Comparison of ENCODE assay signal across 25 cellular contexts in the genomic region with DNA sequence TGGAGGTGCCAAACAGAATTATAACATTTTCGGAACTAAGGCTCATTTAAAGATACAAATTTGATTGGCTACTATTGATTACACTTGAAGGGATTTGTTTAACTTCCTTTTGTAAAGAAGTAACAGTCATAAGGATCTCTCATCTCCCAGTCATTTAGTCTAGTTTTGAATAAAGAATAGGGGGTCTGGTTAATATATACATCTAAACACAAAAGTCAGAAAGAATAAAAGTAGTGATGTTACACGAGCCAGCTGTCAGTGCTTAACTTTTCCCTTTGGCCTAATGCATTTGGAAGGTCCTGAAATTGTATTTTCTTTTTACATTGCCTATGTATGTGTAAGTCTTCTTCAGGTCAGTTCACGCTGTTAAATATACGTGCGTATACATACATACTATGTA. TPM values are rescaled to one million over a fixed set of nuclear protein-coding genes. Genes with fewer than 3 reads are reported as not detected.
A peak's percentile ranks its signal among the peaks of the same experiment; 100 is the strongest.
DNase-seq lines count a peak whose midpoint lies in the region; ATAC-seq and TF ChIP-seq lines count a peak whose summit lies in the region.
"Had no signal": no experiment of that assay in that cellular context is flagged by ENCODE, and none has a peak within 500 bp of the region (broad histone marks: within the 10 kb centered on the region; RNA-seq: fewer than 3 reads in every experiment).

No MANE protein-coding gene starts in this region.

- peaks cover 43% of the 10 kb centered on the region for H3K4me1 Mint-ChIP-seq in type B pancreatic cell (ENCODE audit: unreplicated experiment)
- peaks cover 43% of the 10 kb centered on the region for H3K4me1 Mint-ChIP-seq in activated CD4-positive, alpha-beta T cell treated with anti-CD3 and anti-CD28 coated beads, Interleukin-2, amount 10 ng/mL, durations not matched to agents 7 days and 5 days

- H3K36me3 ChIP-seq in mammary epithelial cell (ENCODE audit: insufficient read depth, low read length), result peaks cover 5% of the 10 kb centered on the region
- H3K36me3 ChIP-seq in breast epithelium, result no peaks in the 10 kb centered on the region
- peaks cover 33% of the 10 kb centered on the region for H3K36me3 ChIP-seq in OCI-LY3 (replicated peaks; ENCODE audit: low read depth, low read length)
- peaks cover 16 to 36% of the 10 kb centered on the region in 2 experiments for H3K36me3 ChIP-seq in mesenchymal stem cell (ENCODE audit: control insufficient read depth in 1 of 2, insufficient read depth in 2 of 2, low read depth in 1 of 2, low read length in 2 of 2)
- peaks cover 44% of the 10 kb centered on the region for H3K36me3 ChIP-seq in lower lobe of right lung

- no peak overlapping the region for H2BK15ac ChIP-seq in mesenchymal stem cell (ENCODE audit: low read depth, poor library complexity, severe bottlenecking)

- no peak for TF ChIP-seq POLR2A in breast epithelium (IDR thresholded peaks at IDR 0.05)

- no peaks in the 10 kb centered on the region for H3K9me3 ChIP-seq in mammary epithelial cell (replicated peaks; ENCODE audit: insufficient read depth, low read length)
- no peaks in the 10 kb centered on the region for H3K9me3 ChIP-seq in breast epithelium
- H3K9me3 ChIP-seq in OCI-LY3 (ENCODE audit: insufficient read depth, low read length), result no peaks in the 10 kb centered on the region
- H3K9me3 ChIP-seq in mesenchymal stem cell (ENCODE audit: control insufficient read depth, low read length), result no peaks in the 10 kb centered on the region
- no peaks in the 10 kb centered on the region for H3K9me3 ChIP-seq in lower lobe of right lung
- H3K9me3 ChIP-seq: BE2C, upper lobe of left lung had no signal

- no peak overlapping the region for H3K27ac ChIP-seq in mammary epithelial cell (ENCODE audit: insufficient read depth, low read depth, low read length)
- no peak overlapping the region for H3K27ac ChIP-seq in breast epithelium
- H3K27ac ChIP-seq in OCI-LY3 (ENCODE audit: low read length), result peak overlapping the region; percentile 30; the same call in 1 of the 2 replicates
- H3K27ac ChIP-seq in mesenchymal stem cell (ENCODE audit: low read length, poor library complexity, severe bottlenecking), result no peak overlapping the region
- H3K27ac ChIP-seq in lower lobe of right lung, result no peak overlapping the region
- H3K27ac ChIP-seq: coronary artery, SK-N-MC, VCaP had no signal

- H3K79me1 ChIP-seq in mesenchymal stem cell (replicated peaks; ENCODE audit: low read length, poor library complexity, severe bottlenecking), result peaks cover 1% of the 10 kb centered on the region

- BruUV-seq in mammary epithelial cell (replicated peaks; lab: Mats Ljungman, UMichigan), result no TSS peak

- H2BK120ac ChIP-seq in mesenchymal stem cell (ENCODE audit: low read depth, low read length), result no peak overlapping the region

- H4K8ac ChIP-seq in mesenchymal stem cell (ENCODE audit: low read length), result no peak overlapping the region

- no peaks in the 10 kb centered on the region for H3K27me3 ChIP-seq in mammary epithelial cell (ENCODE audit: insufficient read depth, low read length)
- H3K27me3 ChIP-seq in breast epithelium, result no peaks in the 10 kb centered on the region
- H3K27me3 ChIP-seq in OCI-LY3 (ENCODE audit: low read depth, low read length), result no peaks in the 10 kb centered on the region
- H3K27me3 ChIP-seq in mesenchymal stem cell (ENCODE audit: control insufficient read depth in 1 of 2, insufficient read depth in 1 of 2, low read length in 2 of 2), result no peaks in the 10 kb centered on the region
- no peaks in the 10 kb centered on the region for H3K27me3 ChIP-seq in lower lobe of right lung (ENCODE audit: low read depth)
- H3K27me3 ChIP-seq: BE2C, upper lobe of left lung had no signal

- dilution Hi-C loops in mammary epithelial cell (cut with HindIII; ENCODE audit: low sequenced_read_pairs), result loop anchor here (5.0 kb wide), 1 partner anchor 64 kb away; no protein-coding TSS in a partner anchor

- H4K91ac ChIP-seq in mesenchymal stem cell (ENCODE audit: low read length), result no peak overlapping the region

- H3K18ac ChIP-seq in mesenchymal stem cell (ENCODE audit: low read depth in 1 of 2, low read length in 2 of 2), result no peak overlapping the region

- intact Hi-C loops in mammary epithelial cell (cut with micrococcal nuclease) (no loop called here), breast epithelium (cut with DNase I; ENCODE audit: low total_unique reads) (no loop called here), head of caudate nucleus (cut with DNase I) (no loop called here), lower lobe of right lung (cut with DNase I) (no loop called here)

- no peak for ATAC-seq in lower lobe of right lung
- ATAC-seq: left ventricle myocardium superior had no signal

- no peak overlapping the region for H3K4me3 ChIP-seq in mammary epithelial cell (replicated peaks in 1 of 3; ENCODE audit: insufficient read depth in 1 of 3, low read depth in 2 of 3, low read length in 3 of 3)
- H3K4me3 ChIP-seq in breast epithelium, result no peak overlapping the region
- no peak overlapping the region for H3K4me3 ChIP-seq in OCI-LY3 (ENCODE audit: low read length)
- H3K4me3 ChIP-seq in mesenchymal stem cell (ENCODE audit: insufficient read depth in 1 of 2, low read depth in 1 of 2, low read length in 2 of 2), result no peak overlapping the region
- H3K4me3 ChIP-seq in lower lobe of right lung, result no peak overlapping the region
- H3K4me3 ChIP-seq: SK-N-MC, skin epidermis, upper lobe of left lung had no signal

- in situ Hi-C loops in mammary epithelial cell (cut with MboI; ENCODE audit: low sequenced_read_pairs in 2 of 2), result no loop called here

- CTCF ChIA-PET in mammary epithelial cell (lab: Charles Lee; ENCODE audit: low non-redundant PET), result no interaction called here
- CTCF ChIA-PET in activated CD4-positive, alpha-beta T cell treated with anti-CD3 and anti-CD28 coated beads, Interleukin-2, amount 10 ng/mL, durations not matched to agents 7 days and 5 days (lab: Charles Lee), result no interaction called here

- no peak overlapping the region for H3K14ac ChIP-seq in mesenchymal stem cell (ENCODE audit: low read length in 2 of 2)

- peak overlapping the region; percentile 11 for H3K4me3 Mint-ChIP-seq in type B pancreatic cell
- H3K4me3 Mint-ChIP-seq in activated CD4-positive, alpha-beta T cell treated with anti-CD3 and anti-CD28 coated beads, Interleukin-2, amount 10 ng/mL, durations not matched to agents 7 days and 5 days, result no peak overlapping the region
- H3K4me3 Mint-ChIP-seq: activated CD4-positive, alpha-beta memory T cell treated with anti-CD3 and anti-CD28 coated beads for 36 hours; T-helper 2 cell treated with Interferon-gamma antibody and Interleukin-4, amounts not matched to agents 5 μg/mL and 100 μg/mL, for 36 hours had no signal

- TF ChIP-seq CTCF in mammary epithelial cell (conservative IDR thresholded peaks at IDR 0.05 in 1 of 2, IDR thresholded peaks at IDR 0.05 in 1 of 2; ENCODE audit: extremely low read depth in 1 of 2, insufficient read depth in 1 of 2, low read depth in 1 of 2, low read length in 2 of 2) (no peak), breast epithelium (IDR thresholded peaks at IDR 0.05) (no peak), OCI-LY3 (IDR thresholded peaks at IDR 0.05; ENCODE audit: low read depth, low read length) (no peak), type B pancreatic cell (conservative IDR thresholded peaks at IDR 0.05) (no peak), lower lobe of right lung (IDR thresholded peaks at IDR 0.05) (no peak)

- H3K9ac ChIP-seq in mammary epithelial cell (ENCODE audit: insufficient read depth, low read length) (no peak overlapping the region), OCI-LY3 (ENCODE audit: low read length) (no peak overlapping the region), mesenchymal stem cell (ENCODE audit: low read length) (peak overlapping the region; percentile 49)

- WGBS in mammary epithelial cell (ENCODE audit: low coverage, missing lambda C conversion rate), result 90% methylated on average over 5 of the region's 5 CpGs
- WGBS in mesenchymal stem cell, result 91% methylated on average over 4 of the region's 5 CpGs

- no peaks in the 10 kb centered on the region for H4K20me1 ChIP-seq in mammary epithelial cell (ENCODE audit: insufficient read depth, low read length)
- H4K20me1 ChIP-seq in OCI-LY3 (ENCODE audit: insufficient read depth, low read length), result peaks cover 73% of the 10 kb centered on the region

- no peak overlapping the region for H3K4ac ChIP-seq in mesenchymal stem cell (ENCODE audit: low read depth in 1 of 2, low read length in 2 of 2)

- no peak overlapping the region for H2AK5ac ChIP-seq in mesenchymal stem cell (ENCODE audit: low read length, severe bottlenecking)

- peak overlapping the region; percentile 15 for H3K27ac Mint-ChIP-seq in type B pancreatic cell
- H3K27ac Mint-ChIP-seq in activated CD4-positive, alpha-beta T cell treated with anti-CD3 and anti-CD28 coated beads, Interleukin-2, amount 10 ng/mL, durations not matched to agents 7 days and 5 days, result no peak overlapping the region
- H3K27ac Mint-ChIP-seq: activated CD4-positive, alpha-beta memory T cell treated with anti-CD3 and anti-CD28 coated beads for 36 hours; T-helper 2 cell treated with Interferon-gamma antibody and Interleukin-4, amounts not matched to agents 5 μg/mL and 100 μg/mL, for 36 hours had no signal

- H3K79me2 ChIP-seq in mammary epithelial cell (ENCODE audit: insufficient read depth, low read length) (peaks cover 99% of the 10 kb centered on the region), OCI-LY3 (ENCODE audit: low read length) (peaks cover 75% of the 10 kb centered on the region)

- H3K4me2 ChIP-seq in mammary epithelial cell (ENCODE audit: insufficient read depth, low read depth, low read length) (peak overlapping the region; percentile 22), OCI-LY3 (ENCODE audit: low read length) (peak overlapping the region; percentile 53), mesenchymal stem cell (ENCODE audit: low read length, poor library complexity, severe bottlenecking) (no peak overlapping the region)

- peaks cover 34% of the 10 kb centered on the region for H3K36me3 Mint-ChIP-seq in type B pancreatic cell
- peaks cover 64% of the 10 kb centered on the region for H3K36me3 Mint-ChIP-seq in activated CD4-positive, alpha-beta T cell treated with anti-CD3 and anti-CD28 coated beads, Interleukin-2, amount 10 ng/mL, durations not matched to agents 7 days and 5 days (ENCODE audit: low read depth)

- no peak overlapping the region for H3K23ac ChIP-seq in mesenchymal stem cell (ENCODE audit: low read length in 2 of 2)

- H3K27me3 Mint-ChIP-seq in type B pancreatic cell, result no peaks in the 10 kb centered on the region
- no peaks in the 10 kb centered on the region for H3K27me3 Mint-ChIP-seq in activated CD4-positive, alpha-beta T cell treated with anti-CD3 and anti-CD28 coated beads, Interleukin-2, amount 10 ng/mL, durations not matched to agents 7 days and 5 days
- H3K27me3 Mint-ChIP-seq: activated CD4-positive, alpha-beta memory T cell treated with anti-CD3 and anti-CD28 coated beads for 36 hours had no signal

- POLR2A ChIA-PET in activated CD4-positive, alpha-beta T cell treated with anti-CD3 and anti-CD28 coated beads, Interleukin-2, amount 10 ng/mL, durations not matched to agents 7 days and 5 days (lab: Charles Lee), result no interaction called here

- H3K9me3 Mint-ChIP-seq in type B pancreatic cell, result no peaks in the 10 kb centered on the region
- H3K9me3 Mint-ChIP-seq in activated CD4-positive, alpha-beta T cell treated with anti-CD3 and anti-CD28 coated beads, Interleukin-2, amount 10 ng/mL, durations not matched to agents 7 days and 5 days, result no peaks in the 10 kb centered on the region
- H3K9me3 Mint-ChIP-seq: activated CD4-positive, alpha-beta memory T cell treated with anti-CD3 and anti-CD28 coated beads for 36 hours; T-helper 2 cell treated with Interferon-gamma antibody and Interleukin-4, amounts not matched to agents 5 μg/mL and 100 μg/mL, for 36 hours had no signal

- DNase-seq in mammary epithelial cell, result no peak
- no peak for DNase-seq in breast epithelium (ENCODE audit: low spot score in 2 of 2)
- no peak for DNase-seq in mesenchymal stem cell
- DNase-seq in type B pancreatic cell (ENCODE audit: extremely low spot score, unreplicated experiment), result no peak
- no peak for DNase-seq in activated CD4-positive, alpha-beta T cell treated with anti-CD3 and anti-CD28 coated beads, Interleukin-2, amount 10 ng/mL, durations not matched to agents 7 days and 5 days
- DNase-seq in head of caudate nucleus, result no peak
- DNase-seq in lower lobe of right lung, result no peak
- DNase-seq: activated CD4-positive, alpha-beta memory T cell treated with anti-CD3 and anti-CD28 coated beads for 36 hours; activated CD8-positive, alpha-beta memory T cell treated with anti-CD3 and anti-CD28 coated beads, Interleukin-2, amount 50 U/mL, for 48 hours; activated effector memory CD4-positive, alpha-beta T cell treated with Interleukin-2 at 50 U/mL for 16 hours; BE2C; COR-L47; HCEC 1CT; left ventricle myocardium superior; NCI-H1092; NCI-H1930; NCI-H69; stimulated activated CD4-positive, alpha-beta T cell treated with anti-CD3 and anti-CD28 coated beads, Interleukin-1b, Interleukin-23, amount 100 ng/mL, for 48 hours; upper lobe of left lung had no signal

- H2BK5ac ChIP-seq in mesenchymal stem cell (ENCODE audit: low read depth, low read length, poor library complexity, severe bottlenecking), result no peak overlapping the region

- no peak overlapping the region for H2BK12ac ChIP-seq in mesenchymal stem cell (ENCODE audit: low read length in 2 of 2)

- H2AFZ ChIP-seq in mammary epithelial cell (ENCODE audit: low read depth, low read length) (no peak overlapping the region), OCI-LY3 (ENCODE audit: low read depth, low read length) (no peak overlapping the region), mesenchymal stem cell (ENCODE audit: low read depth, low read length) (no peak overlapping the region)

- H3K4me1 ChIP-seq in mammary epithelial cell (ENCODE audit: insufficient read depth, low read length) (peaks cover 4% of the 10 kb centered on the region), breast epithelium (peaks cover 0 to 7% of the 10 kb centered on the region in 2 donors), OCI-LY3 (ENCODE audit: low read length) (peaks cover 50% of the 10 kb centered on the region), mesenchymal stem cell (ENCODE audit: control insufficient read depth, insufficient read depth, low read depth, low read length) (peaks cover 7% of the 10 kb centered on the region), lower lobe of right lung (peaks cover 58% of the 10 kb centered on the region)
- H3K4me1 ChIP-seq: BE2C had no signal

RNA-seq across cellular contexts. Expression of gene SEPTIN2, which starts 8.1 kb away (rescaled TPM):
- total RNA-seq in mammary epithelial cell (100 to 1,000 TPM; 294 to 300 TPM), breast epithelium (100 to 1,000 TPM; 298 to 321 (median 299) TPM), type B pancreatic cell (ENCODE audit: low replicate concordance) (333 and 425 TPM in 2 replicates), lower lobe of right lung (255 TPM)
- polyA plus RNA-seq in mammary epithelial cell, result 223 TPM
- 528 TPM for polyA minus RNA-seq in mammary epithelial cell
- polyA plus RNA-seq in mesenchymal stem cell (2013, experiment 1 of 2), result 369 TPM
- 372 TPM for polyA plus RNA-seq in mesenchymal stem cell (2013, experiment 2 of 2)
- 100 to 1,000 TPM; 195 to 211 TPM for total RNA-seq in activated CD4-positive, alpha-beta T cell treated with anti-CD3 and anti-CD28 coated beads, Interleukin-2, amount 10 ng/mL, durations not matched to agents 7 days and 5 days

RNA-seq across cellular contexts. Expression of gene HDLBP, which starts 8.3 kb away (rescaled TPM):
- total RNA-seq in mammary epithelial cell (100 to 1,000 TPM; 617 to 628 TPM), breast epithelium (100 to 1,000 TPM; 339 to 515 (median 383) TPM), type B pancreatic cell (ENCODE audit: low replicate concordance) (466 and 659 TPM in 2 replicates), lower lobe of right lung (387 TPM)
- polyA plus RNA-seq in mammary epithelial cell, result 360 TPM
- polyA minus RNA-seq in mammary epithelial cell, result 893 TPM
- 768 TPM for polyA plus RNA-seq in mesenchymal stem cell (2013, experiment 1 of 2)
- 740 TPM for polyA plus RNA-seq in mesenchymal stem cell (2013, experiment 2 of 2)
- total RNA-seq in activated CD4-positive, alpha-beta T cell treated with anti-CD3 and anti-CD28 coated beads, Interleukin-2, amount 10 ng/mL, durations not matched to agents 7 days and 5 days, result 100 to 1,000 TPM; 198 to 203 TPM

RNA-seq across cellular contexts. Expression of gene FARP2, which starts 32.3 kb away (rescaled TPM):
- total RNA-seq in mammary epithelial cell, result 10 to 100 TPM; 38.5 to 40.2 TPM
- 22.0 TPM for polyA plus RNA-seq in mammary epithelial cell
- 103 TPM for polyA minus RNA-seq in mammary epithelial cell
- 10 to 100 TPM; 34.4 to 43.3 (median 40.3) TPM for total RNA-seq in breast epithelium
- polyA plus RNA-seq in mesenchymal stem cell (2013, experiment 1 of 2), result 15.5 TPM
- 14.7 TPM for polyA plus RNA-seq in mesenchymal stem cell (2013, experiment 2 of 2)
- 62.5 and 71.1 TPM in 2 replicates for total RNA-seq in type B pancreatic cell (ENCODE audit: low replicate concordance)
- 10 to 100 TPM; 18.2 to 18.4 TPM for total RNA-seq in activated CD4-positive, alpha-beta T cell treated with anti-CD3 and anti-CD28 coated beads, Interleukin-2, amount 10 ng/mL, durations not matched to agents 7 days and 5 days
- total RNA-seq in lower lobe of right lung, result 42.4 TPM
